ENCODE assay signal across 10 cellular contexts in genomic region chr12:67772276-67773169, GRCh38.
DNase-seq lines count a peak whose midpoint lies in the region; TF ChIP-seq lines count a peak whose summit lies in the region.
"Had no signal": no experiment of that assay in that cellular context is flagged by ENCODE, and none has a peak within 500 bp of the region (broad histone marks: within the 10 kb centered on the region; RNA-seq: fewer than 3 reads in every experiment).

No MANE protein-coding gene starts in this region.

- no peaks in the 10 kb centered on the region for H3K36me3 ChIP-seq in BE2C
- H3K36me3 ChIP-seq in ectodermal cell (ENCODE audit: control insufficient read depth, insufficient read depth, low read length) = no peaks in the 10 kb centered on the region

- 35 to 39% methylated on average over 8 to 11 of the region's 11 CpGs for WGBS in ectodermal cell, 2 experiments

- no peaks in the 10 kb centered on the region for H3K9me3 ChIP-seq in BE2C
- H3K9me3 ChIP-seq in ectodermal cell (ENCODE audit: control insufficient read depth, low read length) = no peaks in the 10 kb centered on the region

- peak; percentile 43 for DNase-seq in BE2C
- peak; percentile 62 for DNase-seq in NCI-H187 treated with DMSO at 0.1 percent for 48 hours (lab: John Stamatoyannopoulos, UW)
- DNase-seq in myocyte (ENCODE audit: low read depth) = peak; percentile 84
- no peak for DNase-seq in GM10266 (ENCODE audit: extremely low spot score)
- DNase-seq in GM19238 (ENCODE audit: insufficient read length, low spot score) = no peak
- DNase-seq in NCI-H446 treated with DMSO at 0.1 percent for 48 hours (lab: John Stamatoyannopoulos, UW) = no peak
- no peak for DNase-seq in NCI-H446 (lab: John Stamatoyannopoulos, UW)
- DNase-seq: foreskin melanocyte; stimulated activated CD4-positive, alpha-beta T cell treated with anti-CD3 and anti-CD28 coated beads, Interleukin-4, amount 100 ng/mL, for 24 hours had no signal

- H3K27me3 ChIP-seq in BE2C (no peaks in the 10 kb centered on the region), ectodermal cell (ENCODE audit: control insufficient read depth, insufficient read depth, low read length, poor library complexity, severe bottlenecking) (no peaks in the 10 kb centered on the region)

- peak overlapping the region; percentile 67 for H3K27ac ChIP-seq in ectodermal cell (ENCODE audit: insufficient read depth, low read depth, low read length, poor library complexity, severe bottlenecking)

- H3K4me1 ChIP-seq in BE2C = peaks cover 4% of the 10 kb centered on the region; the same call in 1 of the 2 replicates
- peaks cover 15% of the 10 kb centered on the region for H3K4me1 ChIP-seq in ectodermal cell (ENCODE audit: control insufficient read depth, insufficient read depth, low read length)

- peak overlapping the region; percentile 14; the same call in 1 of the 2 replicates for H3K4me3 ChIP-seq in BE2C (ENCODE audit: low read depth, low read length)
- H3K4me3 ChIP-seq in ectodermal cell (ENCODE audit: insufficient read depth, low read depth, low read length) = peak overlapping the region; percentile 1

- TF ChIP-seq CTCF in BE2C (IDR thresholded peaks at IDR 0.05; ENCODE audit: low read depth, low read length) (no peak), GM10266 (IDR thresholded peaks at IDR 0.05; ENCODE audit: control insufficient read depth, insufficient read depth, low read depth, missing control alignments) (no peak)

Comparison
In these comparisons a context has a peak if more than half of its experiments do, and no peak if none do; other contexts are left out.
1. DNase-seq: peak in BE2C (single experiment), NCI-H187 treated with DMSO at 0.1 percent for 48 hours (single experiment) and myocyte (single experiment); none in GM10266 (single experiment), GM19238 (single experiment), NCI-H446 treated with DMSO at 0.1 percent for 48 hours (single experiment) and NCI-H446 (0 of 2).